ENCODE assay signal across 15 cellular contexts in the genomic region with DNA sequence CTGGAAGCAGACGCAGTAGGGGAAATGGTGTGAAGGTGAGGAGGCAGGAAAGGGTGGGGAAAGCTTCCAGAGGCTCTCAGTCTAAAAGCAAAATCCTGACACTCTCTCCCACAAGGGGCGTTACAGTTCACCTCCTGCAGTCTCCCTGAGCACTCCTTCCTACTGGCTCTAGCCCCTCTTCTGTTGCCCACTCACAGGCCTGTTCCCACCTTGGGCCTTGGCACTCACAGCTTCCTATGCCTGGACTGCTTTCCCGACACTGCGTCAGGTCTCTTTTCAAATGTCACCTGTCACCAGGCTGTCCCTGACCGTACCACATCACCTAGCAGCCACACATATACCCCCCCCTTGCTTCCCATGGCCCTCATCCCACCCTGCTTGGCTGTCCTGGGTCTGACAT.
"Had no signal": no experiment of that assay in that cellular context is flagged by ENCODE, and none has a peak within 500 bp of the region (broad histone marks: within the 10 kb centered on the region; RNA-seq: fewer than 3 reads in every experiment).

No MANE protein-coding gene starts in this region.

- H3K4me1 ChIP-seq: lower lobe of right lung, thyroid gland, vagina had no signal

- H3K4me3 ChIP-seq: lower lobe of right lung, thyroid gland, vagina had no signal

- H3K4me1 Mint-ChIP-seq: activated CD4-positive, alpha-beta T cell treated with anti-CD3 and anti-CD28 coated beads, Interleukin-2, amount 10 ng/mL, durations not matched to agents 24 days and 14 days; activated naive CD4-positive, alpha-beta T cell treated with anti-CD3 and anti-CD28 coated beads, Interleukin-2, amount 10 ng/mL, durations not matched to agents 7 days and 5 days; activated T-helper 17 cell treated with anti-CD3 and anti-CD28 coated beads, Interleukin-2, amount 50 U/mL, for 72 hours; central memory CD8-positive, alpha-beta T cell; naive thymus-derived CD4-positive, alpha-beta T cell had no signal

- H3K9me3 ChIP-seq: lower lobe of right lung, thyroid gland, vagina had no signal

- ATAC-seq: activated T-helper 17 cell treated with anti-CD3 and anti-CD28 coated beads, Interleukin-2, amount 50 U/mL, for 72 hours; naive thymus-derived CD4-positive, alpha-beta T cell had no signal

- H3K27me3 Mint-ChIP-seq: activated CD4-positive, alpha-beta T cell treated with anti-CD3 and anti-CD28 coated beads, Interleukin-2, amount 10 ng/mL, durations not matched to agents 24 days and 14 days; central memory CD8-positive, alpha-beta T cell had no signal

- H3K9me3 Mint-ChIP-seq: activated CD4-positive, alpha-beta T cell treated with anti-CD3 and anti-CD28 coated beads, Interleukin-2, amount 10 ng/mL, durations not matched to agents 24 days and 14 days; activated naive CD4-positive, alpha-beta T cell treated with anti-CD3 and anti-CD28 coated beads, Interleukin-2, amount 10 ng/mL, durations not matched to agents 7 days and 5 days; activated T-helper 17 cell treated with anti-CD3 and anti-CD28 coated beads, Interleukin-2, amount 50 U/mL, for 72 hours; central memory CD8-positive, alpha-beta T cell had no signal

- H3K27me3 ChIP-seq: thyroid gland, vagina had no signal

- H3K27ac Mint-ChIP-seq: activated CD4-positive, alpha-beta T cell treated with anti-CD3 and anti-CD28 coated beads, Interleukin-2, amount 10 ng/mL, durations not matched to agents 24 days and 14 days; activated naive CD4-positive, alpha-beta T cell treated with anti-CD3 and anti-CD28 coated beads, Interleukin-2, amount 10 ng/mL, durations not matched to agents 7 days and 5 days; activated T-helper 17 cell treated with anti-CD3 and anti-CD28 coated beads, Interleukin-2, amount 50 U/mL, for 72 hours had no signal

- H3K36me3 Mint-ChIP-seq: activated naive CD4-positive, alpha-beta T cell treated with anti-CD3 and anti-CD28 coated beads, Interleukin-2, amount 10 ng/mL, durations not matched to agents 7 days and 5 days had no signal

- H3K4me3 Mint-ChIP-seq: activated CD4-positive, alpha-beta T cell treated with anti-CD3 and anti-CD28 coated beads, Interleukin-2, amount 10 ng/mL, durations not matched to agents 24 days and 14 days; activated naive CD4-positive, alpha-beta T cell treated with anti-CD3 and anti-CD28 coated beads, Interleukin-2, amount 10 ng/mL, durations not matched to agents 7 days and 5 days; activated T-helper 17 cell treated with anti-CD3 and anti-CD28 coated beads, Interleukin-2, amount 50 U/mL, for 72 hours; central memory CD8-positive, alpha-beta T cell; naive thymus-derived CD4-positive, alpha-beta T cell had no signal

- DNase-seq: activated CD4-positive, alpha-beta T cell treated with anti-CD3 and anti-CD28 coated beads, Interleukin-2, amount 10 ng/mL, durations not matched to agents 24 days and 14 days; activated naive CD4-positive, alpha-beta T cell treated with anti-CD3 and anti-CD28 coated beads, Interleukin-2, amount 10 ng/mL, durations not matched to agents 7 days and 5 days; activated T-cell treated with anti-CD3 and anti-CD28 coated beads for 4 hours; effector memory CD4-positive, alpha-beta T cell; hypothalamus; kidney glomerular epithelial cell; lower lobe of right lung; naive thymus-derived CD4-positive, alpha-beta T cell; stimulated activated CD4-positive, alpha-beta T cell treated with anti-CD3 and anti-CD28 coated beads, Interleukin-15, amount 100 ng/mL, for 24 hours; stimulated activated CD4-positive, alpha-beta T cell treated with anti-CD3 and anti-CD28 coated beads, Interleukin-4, amount 100 ng/mL, for 24 hours; T1000; thyroid gland had no signal

- H3K27ac ChIP-seq: lower lobe of right lung, thyroid gland, vagina had no signal
